Comparison of ENCODE assay signal across 2 cellular contexts in genomic region chrX:80385651-80386050, GRCh38. TPM values are rescaled to one million over a fixed set of nuclear protein-coding genes. Genes with fewer than 3 reads are reported as not detected.
"Had no signal": no experiment of that assay in that cellular context is flagged by ENCODE, and none has a peak within 500 bp of the region (broad histone marks: within the 10 kb centered on the region; RNA-seq: fewer than 3 reads in every experiment).

No MANE protein-coding gene starts in this region.

RNA-seq across cellular contexts. Expression of gene TENT5D, which starts 34.6 kb away (rescaled TPM):
- total RNA-seq: G401, GM12878 had no signal
- polyA plus RNA-seq: GM12878 had no signal
